ENCODE assay signal across 24 cellular contexts in the genomic region with DNA sequence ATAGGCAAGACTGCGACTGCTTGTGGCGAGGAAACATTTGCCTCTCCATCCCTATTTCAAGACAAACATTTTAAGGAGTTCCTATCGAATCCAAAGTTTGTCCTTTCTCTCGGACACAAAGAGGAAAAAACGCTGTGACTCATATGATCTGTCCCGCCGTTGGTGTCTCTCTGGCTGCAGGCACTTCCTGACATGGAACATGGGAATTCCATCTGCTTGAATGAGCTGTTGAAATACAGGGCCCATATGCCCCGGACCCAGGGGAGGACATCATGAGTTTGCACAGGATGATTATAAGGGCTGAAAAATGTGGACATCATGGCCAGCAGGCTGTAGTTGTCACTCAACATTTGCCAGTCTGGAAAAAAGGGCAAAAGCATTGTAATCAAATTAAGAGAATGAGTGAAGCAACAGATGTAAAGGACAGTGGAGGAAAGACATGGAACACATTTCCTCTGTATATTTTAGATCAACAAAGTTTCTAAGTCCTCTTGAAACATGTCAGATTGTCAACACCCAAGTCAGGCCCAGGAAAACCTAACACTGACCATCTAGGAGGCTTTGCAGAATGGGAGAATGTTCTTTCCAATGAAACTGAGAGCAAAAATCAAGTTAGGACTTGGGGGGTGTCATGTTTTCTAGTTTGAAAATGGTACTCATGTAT.
DNase-seq lines count a peak whose midpoint lies in the region; ATAC-seq and TF ChIP-seq lines count a peak whose summit lies in the region.
"Had no signal": no experiment of that assay in that cellular context is flagged by ENCODE, and none has a peak within 500 bp of the region (broad histone marks: within the 10 kb centered on the region; RNA-seq: fewer than 3 reads in every experiment).

No MANE protein-coding gene starts in this region.

- 69 to 84% methylated on average over 8 of the region's 8 CpGs for WGBS in lung, 2 donors
- 90 to 93% (median 91%) methylated on average over 8 of the region's 8 CpGs for WGBS in ovary, 3 donors

- intact Hi-C loops in ovary (cut with DNase I) (no loop called here), mucosa of descending colon (cut with DNase I, micrococcal nuclease) (no loop called here)

- ATAC-seq in lung (ENCODE audit: insufficient read depth, low FRiP score): no peak
- ATAC-seq in mucosa of descending colon: no peak
- ATAC-seq: foreskin keratinocyte, GM12878 had no signal

- no peaks in the 10 kb centered on the region for H3K27me3 ChIP-seq in lung (ENCODE audit: control insufficient read depth, insufficient read depth)
- no peaks in the 10 kb centered on the region for H3K27me3 ChIP-seq in ovary
- H3K27me3 ChIP-seq: brain microvascular endothelial cell, foreskin keratinocyte, MG63, uterus had no signal

- TF ChIP-seq POLR2A in ovary (IDR thresholded peaks at IDR 0.05): no peak

- no peaks in the 10 kb centered on the region for H3K36me3 ChIP-seq in lung (ENCODE audit: control insufficient read depth in 2 of 2, insufficient read depth in 2 of 2, low read length in 2 of 2)
- H3K36me3 ChIP-seq in ovary: no peaks in the 10 kb centered on the region
- no peaks in the 10 kb centered on the region for H3K36me3 ChIP-seq in mucosa of descending colon (ENCODE audit: low read depth)
- H3K36me3 ChIP-seq: brain microvascular endothelial cell, MG63, uterus had no signal

- H3K4me3 ChIP-seq in AG10803 (ENCODE audit: low read length) (no peak overlapping the region), fibroblast of pulmonary artery (replicated peaks; ENCODE audit: low read depth, low read length) (no peak overlapping the region), lung (no peak overlapping the region), ovary (no peak overlapping the region), mucosa of descending colon (no peak overlapping the region)
- H3K4me3 ChIP-seq: GM12878, MG63, uterus had no signal

- no peak for TF ChIP-seq EP300 in ovary (IDR thresholded peaks at IDR 0.05)

- H3K4me1 ChIP-seq in lung (ENCODE audit: control insufficient read depth in 2 of 2, insufficient read depth in 2 of 2, low read length in 2 of 2) (no peaks in the 10 kb centered on the region), ovary (ENCODE audit: insufficient read depth) (no peaks in the 10 kb centered on the region), mucosa of descending colon (ENCODE audit: low read depth) (no peaks in the 10 kb centered on the region)
- H3K4me1 ChIP-seq: foreskin keratinocyte, uterus had no signal

- H3K27ac ChIP-seq in lung (ENCODE audit: low read depth in 1 of 2, low read length in 1 of 2) (no peak overlapping the region), ovary (no peak overlapping the region)
- H3K27ac ChIP-seq: brain microvascular endothelial cell, foreskin keratinocyte, HL-60, uterus had no signal

- DNase-seq in AG10803 (ENCODE audit: low read depth) (peak; percentile 68), LHCN-M2 (ENCODE audit: low read depth) (peak; percentile 82), fibroblast of pulmonary artery (ENCODE audit: low read depth) (peak; percentile 45), lung (ENCODE audit: low spot score) (peak; percentile 31), ovary (no peak), anterior cingulate cortex (lab: John Stamatoyannopoulos, UW) (no peak), NCI-H526 treated with DMSO at 0.1 percent for 48 hours (lab: John Stamatoyannopoulos, UW) (no peak), mucosa of descending colon (no peak)
- DNase-seq: activated CD4-positive, alpha-beta T cell treated with anti-CD3 and anti-CD28 coated beads, Interleukin-2, amount 50 U/mL, for 1 hour; activated CD8-positive, alpha-beta memory T cell treated with anti-CD3 and anti-CD28 coated beads, Interleukin-2, amount 50 U/mL, for 4 hours; activated naive CD8-positive, alpha-beta T cell treated with anti-CD3 and anti-CD28 coated beads, Interleukin-2, amount 10 ng/mL, durations not matched to agents 7 days and 5 days; brain microvascular endothelial cell; C1 segment of cervical spinal cord; cortex of kidney; foreskin keratinocyte; GF-D8; MG63; NCI-H146; NCI-H526; stimulated activated CD4-positive, alpha-beta T cell treated with anti-CD3 and anti-CD28 coated beads, Interleukin-12 subunit alpha, Interleukin-12 subunit beta, amount 100 ng/mL, for 4 hours; T-helper 1 cell; uterus had no signal

- no peaks in the 10 kb centered on the region for H3K9me3 ChIP-seq in lung (ENCODE audit: control insufficient read depth in 2 of 2, insufficient read depth in 1 of 2, low read length in 1 of 2)
- H3K9me3 ChIP-seq in ovary: no peaks in the 10 kb centered on the region
- no peaks in the 10 kb centered on the region for H3K9me3 ChIP-seq in mucosa of descending colon
- H3K9me3 ChIP-seq: MG63, uterus had no signal

- no peak for TF ChIP-seq CTCF in AG10803 (conservative IDR thresholded peaks at IDR 0.05; ENCODE audit: low read length)
- TF ChIP-seq CTCF in fibroblast of pulmonary artery (IDR thresholded peaks at IDR 0.05; ENCODE audit: low read length, missing control alignments): no peak
- TF ChIP-seq CTCF in lung (IDR thresholded peaks at IDR 0.05; ENCODE audit: control extremely low read depth, extremely low read depth): no peak
- TF ChIP-seq CTCF in ovary (IDR thresholded peaks at IDR 0.05): no peak
- no peak for TF ChIP-seq CTCF in mucosa of descending colon (IDR thresholded peaks at IDR 0.05)

Comparison
In these comparisons a context has a peak if more than half of its experiments do, and no peak if none do; other contexts are left out.
1. DNase-seq: peak in AG10803 (single experiment), LHCN-M2 (single experiment), fibroblast of pulmonary artery (single experiment) and lung (single experiment); none in ovary (0 of 5), anterior cingulate cortex (0 of 58), NCI-H526 treated with DMSO at 0.1 percent for 48 hours (single experiment) and mucosa of descending colon (0 of 3).